8 cellular contexts compared by ENCODE assay signal in genomic region chr17:19534562-19535149, GRCh38. TPM values are rescaled to one million over a fixed set of nuclear protein-coding genes. Genes with fewer than 3 reads are reported as not detected.
DNase-seq lines count a peak whose midpoint lies in the region; ATAC-seq and TF ChIP-seq lines count a peak whose summit lies in the region.

No MANE protein-coding gene starts in this region.

- no peaks in the 10 kb centered on the region for H4K20me1 ChIP-seq in smooth muscle cell (ENCODE audit: low read depth)

- ATAC-seq in activated B cell treated with CpG ODN at 0.5 μM for 24 hours (ENCODE audit: low read depth) (no peak), GM21367 (IDR thresholded peaks at IDR 0.05; ENCODE audit: unreplicated experiment) (no peak), HG03025 (IDR thresholded peaks at IDR 0.05; ENCODE audit: low FRiP score, unreplicated experiment) (no peak)

- 43% methylated on average over 19 of the region's 19 CpGs for WGBS in smooth muscle cell (ENCODE audit: low lambda C conversion rate)

- no peaks in the 10 kb centered on the region for H3K79me2 ChIP-seq in smooth muscle cell (ENCODE audit: low read depth)

- H3K4me3 ChIP-seq in iPS-18a (ENCODE audit: low read length) (peak overlapping the region; percentile 56), smooth muscle cell (peak overlapping the region; percentile 62)

- TF ChIP-seq CTCF in activated B cell treated with CpG ODN at 0.5 μM for 24 hours (IDR thresholded peaks at IDR 0.05) (no peak), smooth muscle cell (IDR thresholded peaks at IDR 0.05; ENCODE audit: borderline replicate concordance, insufficient read depth, poor library complexity, severe bottlenecking) (no peak)

- peaks cover 12% of the 10 kb centered on the region for H3K4me1 Mint-ChIP-seq in activated B cell treated with CpG ODN at 0.5 μM for 24 hours

- intact Hi-C loops in activated B cell treated with CpG ODN at 0.5 μM for 24 hours (cut with micrococcal nuclease) = no loop called here

- H3K36me3 Mint-ChIP-seq in activated B cell treated with CpG ODN at 0.5 μM for 24 hours (ENCODE audit: low read depth) = no peaks in the 10 kb centered on the region

- H3F3A ChIP-seq in smooth muscle cell (ENCODE audit: low read depth) = no peaks in the 10 kb centered on the region

- no peaks in the 10 kb centered on the region for H3K9me3 ChIP-seq in iPS-18a (ENCODE audit: control insufficient read depth, low read depth, low read length)
- H3K9me3 ChIP-seq in smooth muscle cell (replicated peaks; ENCODE audit: low read depth) = no peaks in the 10 kb centered on the region

- CTCF ChIA-PET in activated B cell treated with CpG ODN at 0.5 μM for 24 hours (lab: Charles Lee) = no interaction called here

- H3K9ac ChIP-seq in iPS-18a (ENCODE audit: low read length) (no peak overlapping the region), smooth muscle cell (ENCODE audit: low read depth) (no peak overlapping the region)

- no peak overlapping the region for H3K27ac Mint-ChIP-seq in activated B cell treated with CpG ODN at 0.5 μM for 24 hours

- peak overlapping the region; percentile 92 for H3K4me2 ChIP-seq in smooth muscle cell

- H3K36me3 ChIP-seq in iPS-18a (ENCODE audit: control insufficient read depth, low read depth, low read length) (no peaks in the 10 kb centered on the region), smooth muscle cell (ENCODE audit: low read depth) (no peaks in the 10 kb centered on the region)

- POLR2A ChIA-PET in activated B cell treated with CpG ODN at 0.5 μM for 24 hours (lab: Charles Lee) = no interaction called here

- peaks cover 39% of the 10 kb centered on the region for H3K27me3 ChIP-seq in iPS-18a (ENCODE audit: control insufficient read depth, insufficient read depth, low read length)
- peaks cover 37% of the 10 kb centered on the region for H3K27me3 ChIP-seq in smooth muscle cell (ENCODE audit: low read depth)

- peak; percentile 23 for DNase-seq in H4 (ENCODE audit: low spot score)
- no peak for DNase-seq in activated B cell treated with CpG ODN at 0.5 μM for 24 hours
- no peak for DNase-seq in smooth muscle cell (lab: John Stamatoyannopoulos, UW; ENCODE audit: unreplicated experiment)
- DNase-seq in cerebellar nuclear complex (lab: John Stamatoyannopoulos, UW) = no peak
- DNase-seq in iPS-NIHi7 (ENCODE audit: extremely low spot score) = no peak

- no peak overlapping the region for H2AFZ ChIP-seq in smooth muscle cell (ENCODE audit: low read depth)

- H3K27ac ChIP-seq in iPS-18a (ENCODE audit: low read length) (no peak overlapping the region), smooth muscle cell (ENCODE audit: low read depth) (no peak overlapping the region)

- H3K9me3 Mint-ChIP-seq in activated B cell treated with CpG ODN at 0.5 μM for 24 hours = no peaks in the 10 kb centered on the region

- H3K4me1 ChIP-seq in iPS-18a (ENCODE audit: control insufficient read depth, low read depth, low read length) (peaks cover 4% of the 10 kb centered on the region), smooth muscle cell (ENCODE audit: low read depth) (no peaks in the 10 kb centered on the region)

- H3K4me3 Mint-ChIP-seq in activated B cell treated with CpG ODN at 0.5 μM for 24 hours = peak overlapping the region; percentile 24

- peaks cover 43% of the 10 kb centered on the region for H3K27me3 Mint-ChIP-seq in activated B cell treated with CpG ODN at 0.5 μM for 24 hours

RNA-seq across cellular contexts. Expression of gene SLC47A1, which starts 1.0 kb away (rescaled TPM):
- total RNA-seq in H4 (2014; rRNA removed; shearing (Covaris generic)) = 1.3 and 2.2 TPM in 2 replicates
- total RNA-seq in activated B cell treated with CpG ODN at 0.5 μM for 24 hours (0.11 and 0.44 TPM in 2 replicates), smooth muscle cell (2.5 and 3.0 TPM in 2 replicates)
- polyA plus RNA-seq in smooth muscle cell = 0.39 TPM in 1 of 2 replicates, not detected in the other
